ENCODE assay signal across 7 cellular contexts in genomic region chr15:43042885-43043284, GRCh38.
"Had no signal": no experiment of that assay in that cellular context is flagged by ENCODE, and none has a peak within 500 bp of the region (broad histone marks: within the 10 kb centered on the region; RNA-seq: fewer than 3 reads in every experiment).

No MANE protein-coding gene starts in this region.

- DNase-seq: GDM1, GF-D8 had no signal

- FAIRE-seq: G401.6, GM12891, GM12892, GM18507, GM19239 had no signal
